Comparison of ENCODE assay signal across 1 cellular context in the genomic region with DNA sequence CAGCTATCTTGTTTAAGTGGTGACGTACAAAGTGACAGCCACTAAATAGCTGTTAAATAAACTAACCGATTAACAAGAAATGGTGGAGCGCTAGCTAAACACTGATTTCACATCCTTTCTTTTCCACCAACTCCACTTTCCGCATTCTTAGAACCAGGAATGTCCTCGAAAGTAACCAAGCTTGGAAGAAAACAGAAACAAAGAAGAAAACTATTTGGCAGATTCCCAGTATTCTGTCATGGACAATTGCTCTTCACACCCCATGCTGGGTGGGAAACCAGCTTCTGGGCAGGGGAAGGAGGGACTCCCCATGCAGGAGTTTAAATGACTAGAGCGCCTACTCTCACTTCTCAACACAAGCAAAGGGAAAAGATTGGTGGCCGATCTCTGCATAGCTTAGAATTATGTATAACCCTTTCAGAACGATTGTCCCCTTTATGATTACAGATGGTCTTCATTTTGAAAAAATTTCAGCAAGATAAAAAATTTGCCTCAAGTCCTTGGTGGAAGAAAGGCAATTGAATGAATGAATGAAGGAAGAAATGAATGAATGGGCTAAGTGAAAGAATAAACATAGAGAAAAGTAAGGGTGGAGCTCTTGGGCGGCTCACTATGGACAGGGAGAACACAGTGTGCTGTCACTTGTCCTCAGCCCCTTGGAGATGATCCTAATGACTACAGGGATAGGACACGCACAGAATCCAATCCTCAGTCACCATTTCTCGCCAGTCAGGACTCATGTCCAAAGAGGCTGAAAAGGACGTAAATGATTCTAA.
TF ChIP-seq lines count a peak whose summit lies in the region.

No MANE protein-coding gene starts in this region.

TF ChIP-seq in GM23338, 12 proteins besides CTCF, POLR2A, EP300 and RAD21 (continued from another document):
- TF ChIP-seq, protein P1, sequence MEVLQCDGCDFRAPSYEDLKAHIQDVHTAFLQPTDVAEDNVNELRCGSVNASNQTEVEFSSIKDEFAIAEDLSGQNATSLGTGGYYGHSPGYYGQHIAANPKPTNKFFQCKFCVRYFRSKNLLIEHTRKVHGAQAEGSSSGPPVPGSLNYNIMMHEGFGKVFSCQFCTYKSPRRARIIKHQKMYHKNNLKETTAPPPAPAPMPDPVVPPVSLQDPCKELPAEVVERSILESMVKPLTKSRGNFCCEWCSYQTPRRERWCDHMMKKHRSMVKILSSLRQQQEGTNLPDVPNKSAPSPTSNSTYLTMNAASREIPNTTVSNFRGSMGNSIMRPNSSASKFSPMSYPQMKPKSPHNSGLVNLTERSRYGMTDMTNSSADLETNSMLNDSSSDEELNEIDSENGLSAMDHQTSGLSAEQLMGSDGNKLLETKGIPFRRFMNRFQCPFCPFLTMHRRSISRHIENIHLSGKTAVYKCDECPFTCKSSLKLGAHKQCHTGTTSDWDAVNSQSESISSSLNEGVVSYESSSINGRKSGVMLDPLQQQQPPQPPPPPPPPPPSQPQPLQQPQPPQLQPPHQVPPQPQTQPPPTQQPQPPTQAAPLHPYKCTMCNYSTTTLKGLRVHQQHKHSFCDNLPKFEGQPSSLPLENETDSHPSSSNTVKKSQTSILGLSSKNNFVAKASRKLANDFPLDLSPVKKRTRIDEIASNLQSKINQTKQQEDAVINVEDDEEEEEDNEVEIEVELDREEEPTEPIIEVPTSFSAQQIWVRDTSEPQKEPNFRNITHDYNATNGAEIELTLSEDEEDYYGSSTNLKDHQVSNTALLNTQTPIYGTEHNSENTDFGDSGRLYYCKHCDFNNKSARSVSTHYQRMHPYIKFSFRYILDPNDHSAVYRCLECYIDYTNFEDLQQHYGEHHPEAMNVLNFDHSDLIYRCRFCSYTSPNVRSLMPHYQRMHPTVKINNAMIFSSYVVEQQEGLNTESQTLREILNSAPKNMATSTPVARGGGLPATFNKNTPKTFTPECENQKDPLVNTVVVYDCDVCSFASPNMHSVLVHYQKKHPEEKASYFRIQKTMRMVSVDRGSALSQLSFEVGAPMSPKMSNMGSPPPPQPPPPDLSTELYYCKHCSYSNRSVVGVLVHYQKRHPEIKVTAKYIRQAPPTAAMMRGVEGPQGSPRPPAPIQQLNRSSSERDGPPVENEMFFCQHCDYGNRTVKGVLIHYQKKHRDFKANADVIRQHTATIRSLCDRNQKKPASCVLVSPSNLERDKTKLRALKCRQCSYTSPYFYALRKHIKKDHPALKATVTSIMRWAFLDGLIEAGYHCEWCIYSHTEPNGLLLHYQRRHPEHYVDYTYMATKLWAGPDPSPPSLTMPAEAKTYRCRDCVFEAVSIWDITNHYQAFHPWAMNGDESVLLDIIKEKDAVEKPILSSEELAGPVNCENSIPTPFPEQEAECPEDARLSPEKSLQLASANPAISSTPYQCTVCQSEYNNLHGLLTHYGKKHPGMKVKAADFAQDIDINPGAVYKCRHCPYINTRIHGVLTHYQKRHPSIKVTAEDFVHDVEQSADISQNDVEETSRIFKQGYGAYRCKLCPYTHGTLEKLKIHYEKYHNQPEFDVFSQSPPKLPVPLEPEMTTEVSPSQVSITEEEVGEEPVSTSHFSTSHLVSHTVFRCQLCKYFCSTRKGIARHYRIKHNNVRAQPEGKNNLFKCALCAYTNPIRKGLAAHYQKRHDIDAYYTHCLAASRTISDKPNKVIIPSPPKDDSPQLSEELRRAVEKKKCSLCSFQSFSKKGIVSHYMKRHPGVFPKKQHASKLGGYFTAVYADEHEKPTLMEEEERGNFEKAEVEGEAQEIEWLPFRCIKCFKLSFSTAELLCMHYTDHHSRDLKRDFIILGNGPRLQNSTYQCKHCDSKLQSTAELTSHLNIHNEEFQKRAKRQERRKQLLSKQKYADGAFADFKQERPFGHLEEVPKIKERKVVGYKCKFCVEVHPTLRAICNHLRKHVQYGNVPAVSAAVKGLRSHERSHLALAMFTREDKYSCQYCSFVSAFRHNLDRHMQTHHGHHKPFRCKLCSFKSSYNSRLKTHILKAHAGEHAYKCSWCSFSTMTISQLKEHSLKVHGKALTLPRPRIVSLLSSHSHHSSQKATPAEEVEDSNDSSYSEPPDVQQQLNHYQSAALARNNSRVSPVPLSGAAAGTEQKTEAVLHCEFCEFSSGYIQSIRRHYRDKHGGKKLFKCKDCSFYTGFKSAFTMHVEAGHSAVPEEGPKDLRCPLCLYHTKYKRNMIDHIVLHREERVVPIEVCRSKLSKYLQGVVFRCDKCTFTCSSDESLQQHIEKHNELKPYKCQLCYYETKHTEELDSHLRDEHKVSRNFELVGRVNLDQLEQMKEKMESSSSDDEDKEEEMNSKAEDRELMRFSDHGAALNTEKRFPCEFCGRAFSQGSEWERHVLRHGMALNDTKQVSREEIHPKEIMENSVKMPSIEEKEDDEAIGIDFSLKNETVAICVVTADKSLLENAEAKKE (CRISPR knock-in tag; IDR thresholded peaks at IDR 0.05): no peak
- TF ChIP-seq POLR2AphosphoS5 (IDR thresholded peaks at IDR 0.05; ENCODE audit: low read depth): no peak
- no peak for TF ChIP-seq ZNF114 (CRISPR knock-in tag; IDR thresholded peaks at IDR 0.05)
- TF ChIP-seq NANOG (IDR thresholded peaks at IDR 0.05; ENCODE audit: borderline replicate concordance): no peak
- TF ChIP-seq JUNB (IDR thresholded peaks at IDR 0.05; ENCODE audit: unreplicated experiment): no peak
- TF ChIP-seq, protein P2, sequence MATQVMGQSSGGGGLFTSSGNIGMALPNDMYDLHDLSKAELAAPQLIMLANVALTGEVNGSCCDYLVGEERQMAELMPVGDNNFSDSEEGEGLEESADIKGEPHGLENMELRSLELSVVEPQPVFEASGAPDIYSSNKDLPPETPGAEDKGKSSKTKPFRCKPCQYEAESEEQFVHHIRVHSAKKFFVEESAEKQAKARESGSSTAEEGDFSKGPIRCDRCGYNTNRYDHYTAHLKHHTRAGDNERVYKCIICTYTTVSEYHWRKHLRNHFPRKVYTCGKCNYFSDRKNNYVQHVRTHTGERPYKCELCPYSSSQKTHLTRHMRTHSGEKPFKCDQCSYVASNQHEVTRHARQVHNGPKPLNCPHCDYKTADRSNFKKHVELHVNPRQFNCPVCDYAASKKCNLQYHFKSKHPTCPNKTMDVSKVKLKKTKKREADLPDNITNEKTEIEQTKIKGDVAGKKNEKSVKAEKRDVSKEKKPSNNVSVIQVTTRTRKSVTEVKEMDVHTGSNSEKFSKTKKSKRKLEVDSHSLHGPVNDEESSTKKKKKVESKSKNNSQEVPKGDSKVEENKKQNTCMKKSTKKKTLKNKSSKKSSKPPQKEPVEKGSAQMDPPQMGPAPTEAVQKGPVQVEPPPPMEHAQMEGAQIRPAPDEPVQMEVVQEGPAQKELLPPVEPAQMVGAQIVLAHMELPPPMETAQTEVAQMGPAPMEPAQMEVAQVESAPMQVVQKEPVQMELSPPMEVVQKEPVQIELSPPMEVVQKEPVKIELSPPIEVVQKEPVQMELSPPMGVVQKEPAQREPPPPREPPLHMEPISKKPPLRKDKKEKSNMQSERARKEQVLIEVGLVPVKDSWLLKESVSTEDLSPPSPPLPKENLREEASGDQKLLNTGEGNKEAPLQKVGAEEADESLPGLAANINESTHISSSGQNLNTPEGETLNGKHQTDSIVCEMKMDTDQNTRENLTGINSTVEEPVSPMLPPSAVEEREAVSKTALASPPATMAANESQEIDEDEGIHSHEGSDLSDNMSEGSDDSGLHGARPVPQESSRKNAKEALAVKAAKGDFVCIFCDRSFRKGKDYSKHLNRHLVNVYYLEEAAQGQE (IDR thresholded peaks at IDR 0.05; ENCODE audit: unreplicated experiment): no peak
- TF ChIP-seq EZH2 (IDR thresholded peaks at IDR 0.05; ENCODE audit: low read depth, unreplicated experiment): no peak
